Comparison of ENCODE assay signal across 13 cellular contexts in genomic region chr2:144521702-144522101, GRCh38. TPM values are rescaled to one million over a fixed set of nuclear protein-coding genes. Genes with fewer than 3 reads are reported as not detected.
DNase-seq lines count a peak whose midpoint lies in the region; ATAC-seq and TF ChIP-seq lines count a peak whose summit lies in the region.
"Had no signal": no experiment of that assay in that cellular context is flagged by ENCODE, and none has a peak within 500 bp of the region (broad histone marks: within the 10 kb centered on the region; RNA-seq: fewer than 3 reads in every experiment).

No MANE protein-coding gene starts in this region.

- no peaks in the 10 kb centered on the region for H3K9me3 Mint-ChIP-seq in central memory CD8-positive, alpha-beta T cell
- H3K9me3 Mint-ChIP-seq in nephron progenitor cell = no peaks in the 10 kb centered on the region
- H3K9me3 Mint-ChIP-seq: activated naive CD4-positive, alpha-beta T cell treated with anti-CD3 and anti-CD28 coated beads for 36 hours had no signal

- peaks cover 17% of the 10 kb centered on the region for H3K27me3 Mint-ChIP-seq in central memory CD8-positive, alpha-beta T cell
- no peaks in the 10 kb centered on the region for H3K27me3 Mint-ChIP-seq in nephron progenitor cell (ENCODE audit: low read depth, poor library complexity)

- H3K27me3 ChIP-seq in right atrium auricular region (no peaks in the 10 kb centered on the region), upper lobe of right lung (no peaks in the 10 kb centered on the region)

- no peak overlapping the region for H3K4me3 Mint-ChIP-seq in central memory CD8-positive, alpha-beta T cell
- H3K4me3 Mint-ChIP-seq in nephron progenitor cell = peak overlapping the region; percentile 16
- H3K4me3 Mint-ChIP-seq: activated naive CD4-positive, alpha-beta T cell treated with anti-CD3 and anti-CD28 coated beads for 36 hours had no signal

- no peaks in the 10 kb centered on the region for H3K36me3 ChIP-seq in right atrium auricular region
- H3K36me3 ChIP-seq in upper lobe of right lung = no peaks in the 10 kb centered on the region

- no peaks in the 10 kb centered on the region for H3K9me3 ChIP-seq in right atrium auricular region
- no peaks in the 10 kb centered on the region for H3K9me3 ChIP-seq in upper lobe of right lung

- H3K4me1 Mint-ChIP-seq in central memory CD8-positive, alpha-beta T cell = peaks cover 37% of the 10 kb centered on the region
- H3K4me1 Mint-ChIP-seq in nephron progenitor cell = peaks cover 18% of the 10 kb centered on the region

- DNase-seq in right atrium auricular region (ENCODE audit: low spot score) = no peak
- DNase-seq in Right ventricle myocardium inferior (ENCODE audit: missing footprints) = no peak
- DNase-seq in central memory CD8-positive, alpha-beta T cell (ENCODE audit: low spot score in 2 of 2) = no peak
- no peak for DNase-seq in nephron progenitor cell
- no peak for DNase-seq in upper lobe of right lung
- DNase-seq in AG20443 (ENCODE audit: low spot score) = no peak
- DNase-seq in T-helper 9 cell = no peak
- DNase-seq: activated CD4-positive, alpha-beta T cell treated with anti-CD3 and anti-CD28 coated beads, Interleukin-2, amount 50 U/mL, for 48 hours; activated naive CD4-positive, alpha-beta T cell treated with anti-CD3 and anti-CD28 coated beads for 36 hours; hypothalamus; stimulated activated CD4-positive, alpha-beta T cell treated with anti-CD3 and anti-CD28 coated beads, Interleukin-15, amount 100 ng/mL, for 24 hours; SW 1271 had no signal

- peaks cover 5% of the 10 kb centered on the region for H3K36me3 Mint-ChIP-seq in central memory CD8-positive, alpha-beta T cell (ENCODE audit: insufficient read depth)
- no peaks in the 10 kb centered on the region for H3K36me3 Mint-ChIP-seq in nephron progenitor cell (ENCODE audit: low read depth)

- TF ChIP-seq CTCF in right atrium auricular region (IDR thresholded peaks at IDR 0.05) (no peak), nephron progenitor cell (IDR thresholded peaks at IDR 0.05) (no peak), upper lobe of right lung (IDR thresholded peaks at IDR 0.05) (no peak)

- peak overlapping the region in 1 of 2 donors; percentile 81 for H3K4me3 ChIP-seq in right atrium auricular region
- peak overlapping the region; percentile 54 for H3K4me3 ChIP-seq in upper lobe of right lung

- peak overlapping the region; percentile 58 for H3K27ac Mint-ChIP-seq in central memory CD8-positive, alpha-beta T cell (ENCODE audit: low read depth)
- H3K27ac Mint-ChIP-seq in nephron progenitor cell = no peak overlapping the region
- H3K27ac Mint-ChIP-seq: activated naive CD4-positive, alpha-beta T cell treated with anti-CD3 and anti-CD28 coated beads for 36 hours had no signal

- peaks cover 0 to 24% of the 10 kb centered on the region in 2 donors for H3K4me1 ChIP-seq in right atrium auricular region
- H3K4me1 ChIP-seq in upper lobe of right lung = peaks cover 8% of the 10 kb centered on the region

- H3K27ac ChIP-seq in right atrium auricular region (peak overlapping the region; percentile 99), upper lobe of right lung (peak overlapping the region; percentile 89)

- intact Hi-C loops in Right ventricle myocardium inferior (cut with DNase I) (loop anchor here (5.0 to 10.0 kb wide), 5 partner anchors 183 to 673 kb away; no protein-coding TSS in a partner anchor), upper lobe of right lung (cut with DNase I) (no loop called here)

- ATAC-seq in Right ventricle myocardium inferior (no peak), upper lobe of right lung (no peak), HG03135 (IDR thresholded peaks at IDR 0.05; ENCODE audit: unreplicated experiment) (no peak)
- no peak for ATAC-seq in central memory CD8-positive, alpha-beta T cell (replicated peaks; ENCODE audit: extremely low read depth, poor library complexity, severe bottlenecking)

RNA-seq across cellular contexts. Expression of gene ZEB2, which starts 1.8 kb away (rescaled TPM):
- 10 to 100 TPM; 76.1 to 91.7 TPM for total RNA-seq in right atrium auricular region
- total RNA-seq in Right ventricle myocardium inferior = 89.0 TPM
- 178 TPM for total RNA-seq in upper lobe of right lung
